In genomic region chr18:33579147-33579867, GRCh38 we compare ENCODE assay signal across 8 cellular contexts. TPM values are rescaled to one million over a fixed set of nuclear protein-coding genes. Genes with fewer than 3 reads are reported as not detected.
DNase-seq lines count a peak whose midpoint lies in the region; ATAC-seq, FAIRE-seq and TF ChIP-seq lines count a peak whose summit lies in the region.

No MANE protein-coding gene starts in this region.

- H4K5ac ChIP-seq in IMR-90 (ENCODE audit: low read depth, low read length) = no peak overlapping the region; the same call in 1 of the 2 replicates

- H3K4ac ChIP-seq in IMR-90 (ENCODE audit: low read depth, low read length) = no peak overlapping the region

- H3K9me3 ChIP-seq in IMR-90 (ENCODE audit: control insufficient read depth, insufficient read depth, low read length) (no peaks in the 10 kb centered on the region), keratinocyte (ENCODE audit: control insufficient read depth, low read depth, low read length) (no peaks in the 10 kb centered on the region), suprapubic skin (no peaks in the 10 kb centered on the region)

- ATAC-seq in IMR-90 (ENCODE audit: low read depth) = no peak
- no peak for ATAC-seq in GM18519 (IDR thresholded peaks at IDR 0.05; ENCODE audit: low FRiP score, unreplicated experiment)

- H3K36me3 ChIP-seq in IMR-90 (ENCODE audit: control insufficient read depth, insufficient read depth, low read length) (no peaks in the 10 kb centered on the region), keratinocyte (ENCODE audit: control insufficient read depth in 2 of 2, extremely low read depth in 1 of 2, insufficient read depth in 2 of 2, low read length in 2 of 2) (no peaks in the 10 kb centered on the region), suprapubic skin (no peaks in the 10 kb centered on the region)

- peak overlapping the region; percentile 81 for H2AFZ ChIP-seq in IMR-90 (replicated peaks; ENCODE audit: low read length, poor library complexity)
- H2AFZ ChIP-seq in keratinocyte (ENCODE audit: control insufficient read depth, low read length) = peak overlapping the region; percentile 60

- H3K27me3 ChIP-seq in IMR-90 (ENCODE audit: control insufficient read depth, insufficient read depth, low read length) (peaks cover 20% of the 10 kb centered on the region), keratinocyte (ENCODE audit: control insufficient read depth, extremely low read depth, insufficient read depth, low read length) (peaks cover 32% of the 10 kb centered on the region), suprapubic skin (peaks cover 26% of the 10 kb centered on the region)

- H3K23ac ChIP-seq in IMR-90 (ENCODE audit: low read depth, low read length) = peak overlapping the region; percentile 90

- DNase-seq in IMR-90 (no peak), astrocyte of the cerebellum (ENCODE audit: low read depth) (no peak), keratinocyte (ENCODE audit: low read depth, low spot score) (no peak), suprapubic skin (ENCODE audit: low spot score in 2 of 2) (no peak)
- DNase-seq in central memory CD4-positive, alpha-beta T cell = no peak
- no peak for DNase-seq in activated CD8-positive, alpha-beta memory T cell treated with anti-CD3 and anti-CD28 coated beads for 24 hours
- DNase-seq in activated naive CD4-positive, alpha-beta T cell (lab: John Stamatoyannopoulos, UW) = no peak

- no peak overlapping the region for H2BK120ac ChIP-seq in IMR-90 (ENCODE audit: low read depth, low read length)

- no peak overlapping the region for H3K14ac ChIP-seq in IMR-90 (replicated peaks; ENCODE audit: low read depth, low read length)

- no peak for TF ChIP-seq RAD21 in IMR-90 (IDR thresholded peaks at IDR 0.05; ENCODE audit: low read length)

- no peak overlapping the region for H4K91ac ChIP-seq in IMR-90 (ENCODE audit: insufficient read depth, low read depth, low read length)

- no peak for TF ChIP-seq EP300 in suprapubic skin (IDR thresholded peaks at IDR 0.05)

- H3K79me1 ChIP-seq in IMR-90 (ENCODE audit: low read depth in 1 of 2, low read length in 2 of 2) = no peaks in the 10 kb centered on the region

- H3K4me2 ChIP-seq in IMR-90 (ENCODE audit: low read depth, low read length) (peak overlapping the region; percentile 79), keratinocyte (ENCODE audit: control insufficient read depth, extremely low read depth, insufficient read depth, low read depth, low read length) (peak overlapping the region; percentile 78)

- H3K4me3 ChIP-seq in IMR-90 (ENCODE audit: insufficient read depth, low read depth, low read length) = peak overlapping the region; percentile 47; the same call in 1 of the 2 replicates
- H3K4me3 ChIP-seq in astrocyte of the cerebellum (ENCODE audit: low read depth, low read length) = peak overlapping the region; percentile 76
- H3K4me3 ChIP-seq in keratinocyte (ENCODE audit: control insufficient read depth in 2 of 3, extremely low read depth in 1 of 3, insufficient read depth in 2 of 3, low read depth in 1 of 3, low read length in 3 of 3) = peak overlapping the region in 2 of 3 experiments; percentile 44 to 62
- H3K4me3 ChIP-seq in suprapubic skin = peak overlapping the region; percentile 61

- FAIRE-seq in keratinocyte (lab: Jason Lieb, UNC) = no peak

- in situ Hi-C loops in IMR-90 (cut with MboI; ENCODE audit: low sequenced_read_pairs) (no loop called here), astrocyte of the cerebellum (cut with HindIII; ENCODE audit: low sequenced_read_pairs) (no loop called here)

- dilution Hi-C loops in IMR-90 (cut with HindIII; ENCODE audit: low sequenced_read_pairs, unreplicated experiment) (no loop called here), keratinocyte (cut with MboI; ENCODE audit: extremely low pct_ligation_motif_present, low sequenced_read_pairs) (no loop called here)

- TF ChIP-seq POLR2A in IMR-90 (IDR thresholded peaks at IDR 0.05; ENCODE audit: low read depth, low read length) (no peak), suprapubic skin (IDR thresholded peaks at IDR 0.05) (no peak)

- H3K18ac ChIP-seq in IMR-90 (ENCODE audit: low read depth, low read length) = no peak overlapping the region; the same call in 1 of the 2 replicates

- no peak overlapping the region for H2AK5ac ChIP-seq in IMR-90 (ENCODE audit: low read depth, low read length)

- no peak overlapping the region for H2BK20ac ChIP-seq in IMR-90 (ENCODE audit: low read depth, low read length)

- no peak overlapping the region for H2BK5ac ChIP-seq in IMR-90 (ENCODE audit: low read depth, low read length, poor library complexity, severe bottlenecking)

- intact Hi-C loops in IMR-90 (cut with micrococcal nuclease) = loop anchor here (5.0 kb wide), 1 partner anchor 178 kb away; no protein-coding TSS in a partner anchor

- 13% methylated on average over 3 of the region's 22 CpGs; no CpG with 5 or more reads in 1 of the 2 experiments for WGBS in IMR-90 (ENCODE audit: extremely low coverage in 2 of 2, insufficient read length in 1 of 2), 2 experiments
- 12% methylated on average over 22 of the region's 22 CpGs for WGBS in suprapubic skin

- H3K79me2 ChIP-seq in keratinocyte (ENCODE audit: control insufficient read depth, insufficient read depth, low read length) = no peaks in the 10 kb centered on the region

- H3K9ac ChIP-seq in IMR-90 (ENCODE audit: low read depth, low read length) (peak overlapping the region; percentile 37; the same call in 1 of the 2 replicates), keratinocyte (ENCODE audit: control insufficient read depth, extremely low read depth, insufficient read depth, low read length) (no peak overlapping the region)

- no peak overlapping the region for H2BK15ac ChIP-seq in IMR-90 (ENCODE audit: low read depth, low read length)

- H3K27ac ChIP-seq in IMR-90 (ENCODE audit: insufficient read depth, low read length) (peak overlapping the region; percentile 1; the same call in 1 of the 2 replicates), keratinocyte (ENCODE audit: control insufficient read depth, insufficient read depth, low read length) (no peak overlapping the region), suprapubic skin (peak overlapping the region; percentile 70)

- H3K9me1 ChIP-seq in IMR-90 (ENCODE audit: insufficient read depth, low read length) (peaks cover 3% of the 10 kb centered on the region; the same call in 1 of the 2 replicates), keratinocyte (ENCODE audit: control insufficient read depth, extremely low read depth, insufficient read depth, low read length) (peaks cover 2% of the 10 kb centered on the region)

- H4K8ac ChIP-seq in IMR-90 (ENCODE audit: low read depth in 2 of 2, low read length in 2 of 2) = no peak overlapping the region

- CTCF ChIA-PET in IMR-90 (lab: Yijun Ruan, JAX) = interaction anchor here (1.6 kb wide), 1 partner anchor 8 kb away, joined by 3 read pairs; no protein-coding TSS in a partner anchor

- POLR2A ChIA-PET in IMR-90 (lab: Charles Lee; ENCODE audit: unreplicated experiment) = no interaction called here

- H4K20me1 ChIP-seq in IMR-90 (ENCODE audit: insufficient read depth, low read length) (no peaks in the 10 kb centered on the region), keratinocyte (ENCODE audit: control insufficient read depth, extremely low read depth, insufficient read depth, low read length) (no peaks in the 10 kb centered on the region)

- H3K56ac ChIP-seq in IMR-90 (ENCODE audit: extremely low read depth, insufficient read depth, low read length) = no peak overlapping the region

- H2AK9ac ChIP-seq in IMR-90 (replicated peaks; ENCODE audit: low read depth, low read length, poor library complexity) = no peak overlapping the region

- no peak for TF ChIP-seq CTCF in IMR-90 (conservative IDR thresholded peaks at IDR 0.05; ENCODE audit: low read depth, low read length)
- no peak for TF ChIP-seq CTCF in astrocyte of the cerebellum (IDR thresholded peaks at IDR 0.05; ENCODE audit: low read depth, low read length, missing control alignments)
- TF ChIP-seq CTCF in keratinocyte (optimal IDR thresholded peaks at IDR 0.05 in 1 of 3, IDR thresholded peaks at IDR 0.05 in 1 of 3, conservative IDR thresholded peaks at IDR 0.05 in 1 of 3; ENCODE audit: extremely low read depth in 1 of 3, insufficient read depth in 2 of 3, low read length in 3 of 3) = no peak
- no peak for TF ChIP-seq CTCF in suprapubic skin (IDR thresholded peaks at IDR 0.05)

- BruUV-seq in IMR-90 (replicated peaks; lab: Mats Ljungman, UMichigan) = no TSS peak

- H3K4me1 ChIP-seq in IMR-90 (ENCODE audit: control insufficient read depth, insufficient read depth, low read length) (peaks cover 4% of the 10 kb centered on the region), keratinocyte (ENCODE audit: control insufficient read depth, extremely low read depth, insufficient read depth, low read length) (peaks cover 8% of the 10 kb centered on the region), suprapubic skin (peaks cover 12% of the 10 kb centered on the region)

TF ChIP-seq in IMR-90, 13 proteins besides CTCF, POLR2A, EP300 and RAD21 (continues in another document):
- TF ChIP-seq SMC3 (IDR thresholded peaks at IDR 0.05; ENCODE audit: low read depth, low read length) (no peak), USF2 (IDR thresholded peaks at IDR 0.05; ENCODE audit: low read depth, low read length) (no peak), MAZ (IDR thresholded peaks at IDR 0.05; ENCODE audit: borderline replicate concordance, low read depth, low read length) (no peak)

RNA-seq across cellular contexts. Expression of gene ASXL3, which starts 1.3 kb away (rescaled TPM):
- total RNA-seq in IMR-90 (2012; rRNA removed) (under 0.01 and 0.54 TPM in 2 replicates), suprapubic skin (1 to 10 TPM in 2 of 4 donors, under 1 TPM in 2; 0.10 to 2.0 (median 0.70) TPM)
- polyA plus RNA-seq in IMR-90 (2012; rRNA removed) (0.03 TPM in 2 replicates), keratinocyte (0.01 TPM in 1 of 3 replicates, not detected in the others)
- polyA plus RNA-seq in IMR-90 (2012; cell fraction: cytosol; rRNA removed) = 0.01 and 0.05 TPM in 2 replicates
- 0.02 and 0.18 TPM in 2 replicates for polyA plus RNA-seq in IMR-90 (2012; cell fraction: nucleus; rRNA removed; ENCODE audit: low replicate concordance)
- polyA plus RNA-seq in keratinocyte (2011; ENCODE audit: low read depth) = not detected
- not detected in 2 replicates for polyA plus RNA-seq in keratinocyte (2011; cell fraction: cytosol; rRNA removed)
- not detected in 2 replicates for polyA plus RNA-seq in keratinocyte (2011; cell fraction: nucleus; rRNA removed)
- 0.02 TPM in 1 of 2 replicates, not detected in the other for polyA plus RNA-seq in keratinocyte (2012; ENCODE audit: low replicate concordance)
- polyA minus RNA-seq in keratinocyte = not detected in 3 replicates
- not detected for polyA minus RNA-seq in keratinocyte (2011; cell fraction: cytosol; rRNA and poly(A)+ RNA removed)
- not detected in 2 replicates for polyA minus RNA-seq in keratinocyte (2011; cell fraction: nucleus; rRNA and poly(A)+ RNA removed)
